12 cellular contexts compared by ENCODE assay signal in the genomic region with DNA sequence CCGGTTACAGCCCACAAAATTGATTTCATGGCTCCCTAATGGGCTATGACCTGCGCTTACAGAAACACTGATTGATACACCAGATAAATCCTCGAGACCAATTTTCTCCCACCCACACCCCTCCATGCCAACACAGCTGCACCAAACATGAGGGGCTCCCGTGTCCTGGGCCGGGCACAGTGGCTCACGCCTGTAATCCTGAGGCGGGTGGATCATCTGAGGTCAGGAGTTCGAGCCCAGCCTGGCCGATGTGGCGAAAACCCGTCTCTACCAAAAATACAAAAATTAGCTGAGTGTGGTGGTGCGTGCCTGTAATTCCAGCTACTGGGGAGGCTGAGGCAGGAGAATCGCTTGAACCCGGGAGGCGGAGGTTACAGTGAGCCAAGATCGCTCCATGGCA. TPM values are rescaled to one million over a fixed set of nuclear protein-coding genes. Genes with fewer than 3 reads are reported as not detected.
"Had no signal": no experiment of that assay in that cellular context is flagged by ENCODE, and none has a peak within 500 bp of the region (broad histone marks: within the 10 kb centered on the region; RNA-seq: fewer than 3 reads in every experiment).

No MANE protein-coding gene starts in this region.

RNA-seq across cellular contexts. Expression of a gene that starts 27.1 kb away (rescaled TPM):
- total RNA-seq: activated B cell treated with CpG ODN at 0.5 μM for 24 hours; activated CD4-positive, alpha-beta memory T cell treated with anti-CD3 and anti-CD28 coated beads, Interleukin-2, amount 10 ng/mL, durations not matched to agents 7 days and 5 days; activated CD4-positive, alpha-beta T cell treated with anti-CD3 and anti-CD28 coated beads for 36 hours; activated CD4-positive, alpha-beta T cell treated with anti-CD3 and anti-CD28 coated beads, Interleukin-2, amount 10 ng/mL, durations not matched to agents 24 days and 14 days; activated CD4-positive, alpha-beta T cell treated with anti-CD3 and anti-CD28 coated beads, Interleukin-2, amount 10 ng/mL, durations not matched to agents 7 days and 5 days; activated CD8-positive, alpha-beta memory T cell treated with anti-CD3 and anti-CD28 coated beads for 36 hours; activated CD8-positive, alpha-beta memory T cell treated with anti-CD3 and anti-CD28 coated beads, Interleukin-2, amount 10 ng/mL, durations not matched to agents 7 days and 5 days; activated CD8-positive, alpha-beta T cell treated with anti-CD3 and anti-CD28 coated beads for 36 hours; activated CD8-positive, alpha-beta T cell treated with anti-CD3 and anti-CD28 coated beads, Interleukin-2, amount 10 ng/mL, durations not matched to agents 7 days and 5 days; T-helper 1 cell treated with Interleukin-12 subunit alpha and Interleukin-12 subunit beta and Interleukin-4 antibody, amounts not matched to agents 30 ng/mL and 1 ng/mL, for 36 hours; T-helper 17 cell; T-helper 2 cell treated with Interferon-gamma antibody and Interleukin-4, amounts not matched to agents 100 ng/mL and 5 ng/mL, for 36 hours had no signal
